ENCODE assay signal across 8 cellular contexts in genomic region chr17:43169561-43170139, GRCh38. TPM values are rescaled to one million over a fixed set of nuclear protein-coding genes. Genes with fewer than 3 reads are reported as not detected.
A peak's percentile ranks its signal among the peaks of the same experiment; 100 is the strongest.
DNase-seq lines count a peak whose midpoint lies in the region; ATAC-seq and TF ChIP-seq lines count a peak whose summit lies in the region.

No MANE protein-coding gene starts in this region.

- no peaks in the 10 kb centered on the region for H3K27me3 ChIP-seq in heart right ventricle

- no peak for TF ChIP-seq CTCF in heart right ventricle (IDR thresholded peaks at IDR 0.05)

- peak; percentile 11 for ATAC-seq in GM21576 (IDR thresholded peaks at IDR 0.05; ENCODE audit: unreplicated experiment)
- ATAC-seq in heart right ventricle, result peak; percentile 4 to 55 (median 26)
- ATAC-seq in sciatic nerve, result peak; percentile 55

- H3K36me3 ChIP-seq in KOPT-K1 (ENCODE audit: insufficient read depth, low read length) (no peaks in the 10 kb centered on the region), heart right ventricle (peaks cover 0 to 5% (median 0%) of the 10 kb centered on the region in 9 donors)

- 2% methylated on average over 29 of the region's 29 CpGs for WGBS in heart right ventricle, 2 donors

- peak; percentile 20 to 53 for DNase-seq in NCI-H2081 (lab: John Stamatoyannopoulos, UW)
- no peak for DNase-seq in NCI-H2081 treated with DMSO at 0.1 percent for 48 hours (lab: John Stamatoyannopoulos, UW)
- DNase-seq in activated CD4-positive, alpha-beta T cell treated with anti-CD3 and anti-CD28 coated beads, Interleukin-2, amount 50 U/mL, for 48 hours, result peak; percentile 19 to 32
- peak; percentile 18 to 27 for DNase-seq in heart right ventricle
- peak; percentile 66 for DNase-seq in sciatic nerve (ENCODE audit: low spot score)
- DNase-seq in mesenteric fat pad (ENCODE audit: low spot score), result no peak

- H3K27ac ChIP-seq in KOPT-K1 (ENCODE audit: low read depth, low read length, poor library complexity, severe bottlenecking) (peak overlapping the region; percentile 78), heart right ventricle (peak overlapping the region; percentile 91 to 97 (median 96))

- intact Hi-C loops in heart right ventricle (cut with DNase I) (loop anchor here in 8 of 10 donors (2.0 to 10.0 kb wide), 7 partner anchors 42 to 171 kb away; partner anchors contain the start of genes VAT1 (in 8 of the 8), BRCA1 (in 5 of the 8), RND2 (in 1 of the 8) and RPL27 (in 1 of the 8)), sciatic nerve (cut with DNase I) (no loop called here)

- no peaks in the 10 kb centered on the region for H3K9me3 ChIP-seq in KOPT-K1 (ENCODE audit: insufficient read depth, low read length, poor library complexity, severe bottlenecking)
- H3K9me3 ChIP-seq in heart right ventricle, result no peaks in the 10 kb centered on the region

- H3K4me1 ChIP-seq in heart right ventricle, result peaks cover 2 to 43% (median 41%) of the 10 kb centered on the region in 9 donors

- peak overlapping the region; percentile 49 to 83 (median 73) for H3K4me3 ChIP-seq in heart right ventricle

RNA-seq across cellular contexts. Expression of gene NBR1, which starts 1.4 kb away (rescaled TPM):
- total RNA-seq in heart right ventricle (100 to 1,000 TPM in 7 of 10 donors, 10 to 100 TPM in 3; 80.3 to 120 (median 107) TPM), sciatic nerve (86.1 TPM), mesenteric fat pad (57.1 TPM)
- 10 to 100 TPM; 28.5 to 39.9 TPM for polyA plus RNA-seq in heart right ventricle

RNA-seq across cellular contexts. Expression of gene TMEM106A, which starts 42.0 kb away (rescaled TPM):
- total RNA-seq in heart right ventricle (10 to 100 TPM in 1 of 10 donors, 1 to 10 TPM in 9; 1.9 to 10.4 (median 2.7) TPM), sciatic nerve (25.5 TPM), mesenteric fat pad (25.4 TPM)
- 1 to 10 TPM; 1.1 to 3.2 TPM for polyA plus RNA-seq in heart right ventricle

RNA-seq across cellular contexts. Expression of gene BRCA1, which starts 44.5 kb away (rescaled TPM):
- 10 to 100 TPM in 3 of 10 donors, 1 to 10 TPM in 7; 4.1 to 12.0 (median 8.2) TPM for total RNA-seq in heart right ventricle
- polyA plus RNA-seq in heart right ventricle, result 1 to 10 TPM; 2.2 to 3.1 TPM
- 8.3 TPM for total RNA-seq in sciatic nerve
- 3.4 TPM for total RNA-seq in mesenteric fat pad

RNA-seq across cellular contexts. Expression of gene CCDC200, which starts 58.8 kb away (rescaled TPM):
- not detected for total RNA-seq in heart right ventricle
- polyA plus RNA-seq in heart right ventricle, result not detected
- 0.62 TPM for total RNA-seq in sciatic nerve
- total RNA-seq in mesenteric fat pad, result not detected

Comparison
In these comparisons a context has a peak if more than half of its experiments do, and no peak if none do; other contexts are left out.
1. DNase-seq: peak in NCI-H2081 (2 of 2), activated CD4-positive, alpha-beta T cell treated with anti-CD3 and anti-CD28 coated beads, Interleukin-2, amount 50 U/mL, for 48 hours (2 of 2), heart right ventricle (2 of 2) and sciatic nerve (single experiment); none in NCI-H2081 treated with DMSO at 0.1 percent for 48 hours (single experiment) and mesenteric fat pad (single experiment).
2. Peak in every context shown above with its lines, with median percentiles within 50 percentile points of each other: ATAC-seq.